Comparison of ENCODE assay signal across 27 cellular contexts in genomic region chr11:25992254-25992653, GRCh38.
"Had no signal": no experiment of that assay in that cellular context is flagged by ENCODE, and none has a peak within 500 bp of the region (broad histone marks: within the 10 kb centered on the region; RNA-seq: fewer than 3 reads in every experiment).

No MANE protein-coding gene starts in this region.

- H3K27me3 Mint-ChIP-seq: activated CD4-positive, alpha-beta memory T cell treated with anti-CD3 and anti-CD28 coated beads, Interleukin-2, amount 10 ng/mL, durations not matched to agents 7 days and 5 days; activated CD4-positive, alpha-beta T cell treated with anti-CD3 and anti-CD28 coated beads, Interleukin-2, amount 10 ng/mL, durations not matched to agents 24 days and 14 days; activated CD8-positive, alpha-beta memory T cell treated with anti-CD3 and anti-CD28 coated beads, Interleukin-2, amount 10 ng/mL, durations not matched to agents 7 days and 5 days; activated naive CD4-positive, alpha-beta T cell treated with anti-CD3 and anti-CD28 coated beads, Interleukin-2, amount 10 ng/mL, durations not matched to agents 7 days and 5 days; stimulated activated naive CD8-positive, alpha-beta T cell treated with anti-CD3 and anti-CD28 coated beads, Interleukin-15, Interleukin-2, amounts not matched to agents 100 ng/mL and 50 ng/mL, for 24 hours; T-cell had no signal

- H3K36me3 ChIP-seq: cardiac muscle cell, gastrocnemius medialis, ovary, prostate gland, right atrium auricular region, thyroid gland had no signal

- H3K9me3 ChIP-seq: body of pancreas, gastrocnemius medialis, ovary, prostate gland, right atrium auricular region, thyroid gland had no signal

- H3K27me3 ChIP-seq: body of pancreas, gastrocnemius medialis, ovary, right atrium auricular region, thyroid gland had no signal

- H3K4me3 Mint-ChIP-seq: activated CD4-positive, alpha-beta memory T cell treated with anti-CD3 and anti-CD28 coated beads, Interleukin-2, amount 10 ng/mL, durations not matched to agents 7 days and 5 days; activated CD4-positive, alpha-beta T cell treated with anti-CD3 and anti-CD28 coated beads, Interleukin-2, amount 10 ng/mL, durations not matched to agents 24 days and 14 days; activated CD8-positive, alpha-beta memory T cell treated with anti-CD3 and anti-CD28 coated beads, Interleukin-2, amount 10 ng/mL, durations not matched to agents 7 days and 5 days; activated naive CD4-positive, alpha-beta T cell treated with anti-CD3 and anti-CD28 coated beads, Interleukin-2, amount 10 ng/mL, durations not matched to agents 7 days and 5 days; mesothelial cell of epicardium; natural killer cell; stimulated activated naive CD8-positive, alpha-beta T cell treated with anti-CD3 and anti-CD28 coated beads, Interleukin-15, Interleukin-2, amounts not matched to agents 100 ng/mL and 50 ng/mL, for 24 hours; T-cell; T-helper 2 cell treated with Interferon-gamma antibody and Interleukin-4, amounts not matched to agents 5 μg/mL and 100 μg/mL, for 36 hours had no signal

- H3K9me3 Mint-ChIP-seq: activated CD4-positive, alpha-beta T cell treated with anti-CD3 and anti-CD28 coated beads, Interleukin-2, amount 10 ng/mL, durations not matched to agents 24 days and 14 days; activated naive CD4-positive, alpha-beta T cell treated with anti-CD3 and anti-CD28 coated beads, Interleukin-2, amount 10 ng/mL, durations not matched to agents 7 days and 5 days; mesothelial cell of epicardium; stimulated activated naive CD8-positive, alpha-beta T cell treated with anti-CD3 and anti-CD28 coated beads, Interleukin-15, Interleukin-2, amounts not matched to agents 100 ng/mL and 50 ng/mL, for 24 hours had no signal

- H3K36me3 Mint-ChIP-seq: activated CD8-positive, alpha-beta memory T cell treated with anti-CD3 and anti-CD28 coated beads, Interleukin-2, amount 10 ng/mL, durations not matched to agents 7 days and 5 days; activated naive CD4-positive, alpha-beta T cell treated with anti-CD3 and anti-CD28 coated beads, Interleukin-2, amount 10 ng/mL, durations not matched to agents 7 days and 5 days; mesothelial cell of epicardium; natural killer cell; T-cell had no signal

- H3K27ac Mint-ChIP-seq: activated CD4-positive, alpha-beta memory T cell treated with anti-CD3 and anti-CD28 coated beads, Interleukin-2, amount 10 ng/mL, durations not matched to agents 7 days and 5 days; activated CD4-positive, alpha-beta T cell treated with anti-CD3 and anti-CD28 coated beads, Interleukin-2, amount 10 ng/mL, durations not matched to agents 24 days and 14 days; activated CD8-positive, alpha-beta memory T cell treated with anti-CD3 and anti-CD28 coated beads, Interleukin-2, amount 10 ng/mL, durations not matched to agents 7 days and 5 days; activated naive CD4-positive, alpha-beta T cell treated with anti-CD3 and anti-CD28 coated beads, Interleukin-2, amount 10 ng/mL, durations not matched to agents 7 days and 5 days; mesothelial cell of epicardium; natural killer cell; stimulated activated naive CD8-positive, alpha-beta T cell treated with anti-CD3 and anti-CD28 coated beads, Interleukin-15, Interleukin-2, amounts not matched to agents 100 ng/mL and 50 ng/mL, for 24 hours; T-cell; T-helper 2 cell treated with Interferon-gamma antibody and Interleukin-4, amounts not matched to agents 5 μg/mL and 100 μg/mL, for 36 hours had no signal

- H3K4me3 ChIP-seq: body of pancreas, cardiac muscle cell, gastrocnemius medialis, ovary, prostate gland, right atrium auricular region, thyroid gland had no signal

- DNase-seq: activated CD4-positive, alpha-beta memory T cell treated with anti-CD3 and anti-CD28 coated beads, Interleukin-2, amount 10 ng/mL, durations not matched to agents 7 days and 5 days; activated CD4-positive, alpha-beta T cell treated with anti-CD3 and anti-CD28 coated beads, Interleukin-2, amount 10 ng/mL, durations not matched to agents 24 days and 14 days; activated CD8-positive, alpha-beta memory T cell treated with anti-CD3 and anti-CD28 coated beads, Interleukin-2, amount 10 ng/mL, durations not matched to agents 7 days and 5 days; activated effector memory CD4-positive, alpha-beta T cell treated with anti-CD3 and anti-CD28 coated beads, Interleukin-2, amount 50 U/mL, for 16 hours; activated naive CD4-positive, alpha-beta T cell treated with anti-CD3 and anti-CD28 coated beads, Interleukin-2, amount 10 ng/mL, durations not matched to agents 7 days and 5 days; activated T-cell treated with anti-CD3 and anti-CD28 coated beads for 4 hours; amygdala; body of pancreas; effector memory CD4-positive, alpha-beta T cell; gastrocnemius medialis; hypothalamus; left ventricle myocardium superior; mammary epithelial cell; natural killer cell; ovary; stimulated activated CD4-positive, alpha-beta T cell treated with anti-CD3 and anti-CD28 coated beads, Interleukin-12 subunit alpha, Interleukin-12 subunit beta, amount 100 ng/mL, for 4 hours; stimulated activated CD4-positive, alpha-beta T cell treated with anti-CD3 and anti-CD28 coated beads, Interleukin-4, amount 100 ng/mL, for 4 hours; T-cell; thyroid gland had no signal

- H3K27ac ChIP-seq: body of pancreas, cardiac muscle cell, gastrocnemius medialis, ovary, prostate gland, right atrium auricular region, thyroid gland, VCaP had no signal

- ATAC-seq: activated CD4-positive, CD25-positive, alpha-beta regulatory T cell treated with anti-CD3 and anti-CD28 coated beads, Interleukin-2, amount 50 U/mL, for 24 hours; activated CD8-positive, alpha-beta memory T cell treated with anti-CD3 and anti-CD28 coated beads, Interleukin-2, amount 10 ng/mL, durations not matched to agents 7 days and 5 days; body of pancreas; gastrocnemius medialis; left ventricle myocardium superior; natural killer cell; T-cell had no signal

- H3K4me1 ChIP-seq: gastrocnemius medialis, prostate gland, right atrium auricular region, thyroid gland had no signal

- H3K4me1 Mint-ChIP-seq: activated CD4-positive, alpha-beta memory T cell treated with anti-CD3 and anti-CD28 coated beads, Interleukin-2, amount 10 ng/mL, durations not matched to agents 7 days and 5 days; activated CD4-positive, alpha-beta T cell treated with anti-CD3 and anti-CD28 coated beads, Interleukin-2, amount 10 ng/mL, durations not matched to agents 24 days and 14 days; activated CD8-positive, alpha-beta memory T cell treated with anti-CD3 and anti-CD28 coated beads, Interleukin-2, amount 10 ng/mL, durations not matched to agents 7 days and 5 days; activated naive CD4-positive, alpha-beta T cell treated with anti-CD3 and anti-CD28 coated beads, Interleukin-2, amount 10 ng/mL, durations not matched to agents 7 days and 5 days; natural killer cell; T-cell had no signal
